ENCODE assay signal across 19 cellular contexts in the genomic region with DNA sequence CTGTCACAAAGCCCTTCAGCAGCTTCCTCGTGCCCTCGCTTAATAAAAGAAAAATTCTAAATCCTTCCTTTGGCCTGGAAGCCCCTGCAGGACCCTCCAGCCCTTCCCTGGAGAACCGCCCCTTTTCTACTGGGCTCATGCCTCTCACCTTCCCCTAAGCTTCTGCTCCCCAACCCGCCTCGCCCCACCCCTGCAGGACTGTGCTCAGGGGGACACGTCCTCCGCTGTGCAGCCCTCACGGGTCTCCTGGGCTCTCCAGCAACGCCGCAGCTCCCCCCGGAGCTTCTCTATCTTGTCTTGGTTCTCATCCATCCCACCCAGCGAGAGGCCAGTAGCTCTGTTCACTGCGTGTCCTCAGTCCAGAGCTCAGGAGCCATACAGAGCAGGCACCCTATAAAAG.
A peak's percentile ranks its signal among the peaks of the same experiment; 100 is the strongest.
DNase-seq lines count a peak whose midpoint lies in the region; ATAC-seq, FAIRE-seq and TF ChIP-seq lines count a peak whose summit lies in the region.
"Had no signal": no experiment of that assay in that cellular context is flagged by ENCODE, and none has a peak within 500 bp of the region (broad histone marks: within the 10 kb centered on the region; RNA-seq: fewer than 3 reads in every experiment).

No MANE protein-coding gene starts in this region.

- H3K9ac ChIP-seq in astrocyte (ENCODE audit: low read length): no peak overlapping the region

- H3K9me3 Mint-ChIP-seq in MCF 10A (ENCODE audit: unreplicated experiment) (no peaks in the 10 kb centered on the region), astrocyte (ENCODE audit: unreplicated experiment) (peaks cover 2% of the 10 kb centered on the region), type B pancreatic cell (no peaks in the 10 kb centered on the region)
- H3K9me3 Mint-ChIP-seq: CD8-positive, alpha-beta T cell; HFFc6 had no signal

- H3K27me3 Mint-ChIP-seq in MCF 10A (ENCODE audit: insufficient read depth, unreplicated experiment): no peaks in the 10 kb centered on the region
- H3K27me3 Mint-ChIP-seq in astrocyte (ENCODE audit: low read depth, unreplicated experiment): no peaks in the 10 kb centered on the region
- H3K27me3 Mint-ChIP-seq in type B pancreatic cell: no peaks in the 10 kb centered on the region

- CTCF ChIA-PET in MCF 10A (lab: Yijun Ruan, JAX): interaction anchor here (1.0 to 2.2 kb wide), 3 partner anchors 10 to 190 kb away, joined by 4 to 9 read pairs (median 6); no protein-coding TSS in a partner anchor

- no peaks in the 10 kb centered on the region for H3K27me3 ChIP-seq in breast epithelium
- no peaks in the 10 kb centered on the region for H3K27me3 ChIP-seq in astrocyte (ENCODE audit: insufficient read depth, low read length)

- no peak overlapping the region for H2AFZ ChIP-seq in astrocyte (ENCODE audit: low read depth, low read length)

- no peak for FAIRE-seq in astrocyte (lab: Jason Lieb, UNC)
- FAIRE-seq: GM12892, GM19239 had no signal

- TF ChIP-seq CTCF in MCF 10A (IDR thresholded peaks at IDR 0.05; ENCODE audit: unreplicated experiment) (no peak), breast epithelium (IDR thresholded peaks at IDR 0.05) (no peak), astrocyte (IDR thresholded peaks at IDR 0.05; ENCODE audit: insufficient read depth, low read depth, low read length) (no peak), omental fat pad (IDR thresholded peaks at IDR 0.05) (no peak), type B pancreatic cell (conservative IDR thresholded peaks at IDR 0.05) (no peak)

- DNase-seq in MCF 10A (ENCODE audit: unreplicated experiment): no peak
- DNase-seq in breast epithelium (ENCODE audit: low spot score in 2 of 2): no peak
- DNase-seq in astrocyte (ENCODE audit: low read depth): no peak
- no peak for DNase-seq in omental fat pad (ENCODE audit: low spot score)
- DNase-seq in type B pancreatic cell (ENCODE audit: extremely low spot score, unreplicated experiment): no peak
- no peak for DNase-seq in stimulated activated CD4-positive, alpha-beta T cell treated with anti-CD3 and anti-CD28 coated beads, Interleukin-2, amount 100 ng/mL, for 24 hours
- DNase-seq in SHP77 (lab: John Stamatoyannopoulos, UW): no peak
- DNase-seq: CD8-positive, alpha-beta T cell; COR-L47; DND-41; GDM1; GOT3; HCEC 1CT; HFFc6 had no signal

- no peak overlapping the region for H3K4me3 Mint-ChIP-seq in MCF 10A (ENCODE audit: unreplicated experiment)
- H3K4me3 Mint-ChIP-seq in astrocyte (ENCODE audit: unreplicated experiment): no peak overlapping the region
- H3K4me3 Mint-ChIP-seq in type B pancreatic cell: no peak overlapping the region
- H3K4me3 Mint-ChIP-seq: CD14-positive monocyte; CD8-positive, alpha-beta T cell; HFFc6 had no signal

- ATAC-seq in omental fat pad (ENCODE audit: low FRiP score) (peak; percentile 8), HG03135 (IDR thresholded peaks at IDR 0.05; ENCODE audit: unreplicated experiment) (no peak)
- ATAC-seq: CD8-positive, alpha-beta T cell had no signal

- H3K9me3 ChIP-seq in breast epithelium (no peaks in the 10 kb centered on the region), astrocyte (ENCODE audit: insufficient read depth, low read depth, low read length) (no peaks in the 10 kb centered on the region)

- H3K79me2 ChIP-seq in astrocyte (ENCODE audit: insufficient read depth, low read length): no peaks in the 10 kb centered on the region

- H3K27ac ChIP-seq in breast epithelium: no peak overlapping the region
- no peak overlapping the region for H3K27ac ChIP-seq in astrocyte (ENCODE audit: low read depth, low read length)
- H3K27ac ChIP-seq: 22Rv1 had no signal

- POLR2A ChIA-PET in MCF 10A (lab: Yijun Ruan, JAX): no interaction called here

- BruUV-seq in MCF 10A (replicated peaks; lab: Mats Ljungman, UMichigan): no TSS peak

- H3K4me3 ChIP-seq in breast epithelium: no peak overlapping the region
- no peak overlapping the region for H3K4me3 ChIP-seq in astrocyte (ENCODE audit: insufficient read depth, low read depth, low read length)

- H4K20me1 ChIP-seq in astrocyte (ENCODE audit: insufficient read depth, low read length): peaks cover 43% of the 10 kb centered on the region

- H3K36me3 ChIP-seq in breast epithelium: no peaks in the 10 kb centered on the region
- H3K36me3 ChIP-seq in astrocyte (ENCODE audit: insufficient read depth, low read length): no peaks in the 10 kb centered on the region

- peak overlapping the region; percentile 47 for H3K4me2 ChIP-seq in astrocyte (ENCODE audit: low read length)

- H3K4me1 Mint-ChIP-seq in MCF 10A (ENCODE audit: insufficient read depth, unreplicated experiment) (no peaks in the 10 kb centered on the region), astrocyte (ENCODE audit: low read depth, unreplicated experiment) (peaks cover 9% of the 10 kb centered on the region), type B pancreatic cell (ENCODE audit: unreplicated experiment) (peaks cover 4% of the 10 kb centered on the region)
- H3K4me1 Mint-ChIP-seq: CD14-positive monocyte had no signal

- intact Hi-C loops in MCF 10A (cut with micrococcal nuclease): no loop called here
- intact Hi-C loops in breast epithelium (cut with DNase I; ENCODE audit: low total_unique reads): no loop called here

- no peak for TF ChIP-seq POLR2A in breast epithelium (IDR thresholded peaks at IDR 0.05)

- peak overlapping the region; percentile 12 for H3K27ac Mint-ChIP-seq in MCF 10A (ENCODE audit: low read depth, unreplicated experiment)
- H3K27ac Mint-ChIP-seq in astrocyte (ENCODE audit: unreplicated experiment): peak overlapping the region; percentile 53
- H3K27ac Mint-ChIP-seq in type B pancreatic cell: peak overlapping the region; percentile 75
- H3K27ac Mint-ChIP-seq: CD14-positive monocyte; CD8-positive, alpha-beta T cell; HFFc6 had no signal

- no peaks in the 10 kb centered on the region for H3K4me1 ChIP-seq in breast epithelium
- H3K4me1 ChIP-seq in astrocyte (ENCODE audit: insufficient read depth, low read length): peaks cover 8% of the 10 kb centered on the region

- peaks cover 15% of the 10 kb centered on the region for H3K36me3 Mint-ChIP-seq in MCF 10A (ENCODE audit: insufficient read depth, unreplicated experiment)
- peaks cover 22% of the 10 kb centered on the region for H3K36me3 Mint-ChIP-seq in astrocyte (ENCODE audit: low read depth, unreplicated experiment)
- no peaks in the 10 kb centered on the region for H3K36me3 Mint-ChIP-seq in type B pancreatic cell
- H3K36me3 Mint-ChIP-seq: CD8-positive, alpha-beta T cell had no signal

Comparison
In these comparisons a context has a peak if more than half of its experiments do, and no peak if none do; other contexts are left out.
1. H3K27ac Mint-ChIP-seq: peak in every context shown above with its lines; median percentile 75 in type B pancreatic cell; 53 in astrocyte; 12 in MCF 10A.